In genomic region chr1:206770531-206771352, GRCh38 we compare ENCODE assay signal across 9 cellular contexts. TPM values are rescaled to one million over a fixed set of nuclear protein-coding genes. Genes with fewer than 3 reads are reported as not detected.
DNase-seq lines count a peak whose midpoint lies in the region; ATAC-seq and TF ChIP-seq lines count a peak whose summit lies in the region.
"Had no signal": no experiment of that assay in that cellular context is flagged by ENCODE, and none has a peak within 500 bp of the region (broad histone marks: within the 10 kb centered on the region; RNA-seq: fewer than 3 reads in every experiment).

A gene with protein sequence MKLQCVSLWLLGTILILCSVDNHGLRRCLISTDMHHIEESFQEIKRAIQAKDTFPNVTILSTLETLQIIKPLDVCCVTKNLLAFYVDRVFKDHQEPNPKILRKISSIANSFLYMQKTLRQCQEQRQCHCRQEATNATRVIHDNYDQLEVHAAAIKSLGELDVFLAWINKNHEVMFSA (plus strand): TSS chr1:206770773. CDS start chr1:206836663, 65,890 bp downstream.

- no peaks in the 10 kb centered on the region for H3K27me3 ChIP-seq in HUES48 (ENCODE audit: control insufficient read depth, insufficient read depth, low read length)
- no peaks in the 10 kb centered on the region for H3K27me3 ChIP-seq in adrenal gland

- H3K4me3 Mint-ChIP-seq in naive thymus-derived CD8-positive, alpha-beta T cell: peak within 1 kb of the TSS; percentile 4 to 78 (median 64)
- H3K4me3 Mint-ChIP-seq in mesothelial cell of epicardium: no peak within 1 kb of the TSS

- no peaks in the 10 kb centered on the region for H3K36me3 ChIP-seq in HUES48 (ENCODE audit: control insufficient read depth, insufficient read depth, low read length)
- no peaks in the 10 kb centered on the region for H3K36me3 ChIP-seq in adrenal gland (replicated peaks in 1 of 2)

- no peak for TF ChIP-seq CTCF in adrenal gland (IDR thresholded peaks at IDR 0.05)
- TF ChIP-seq CTCF in mesothelial cell of epicardium (IDR thresholded peaks at IDR 0.05; ENCODE audit: unreplicated experiment): no peak

- H3K4me1 ChIP-seq in HUES48 (ENCODE audit: control insufficient read depth, insufficient read depth, low read length) (peaks cover 21% of the 10 kb centered on the region), adrenal gland (replicated peaks in 1 of 2) (no peaks in the 10 kb centered on the region)

- peak within 1 kb of the TSS; percentile 22 for H3K27ac ChIP-seq in HUES48 (ENCODE audit: low read depth, low read length)
- H3K27ac ChIP-seq in adrenal gland: peak within 1 kb of the TSS; percentile 12 to 87 (median 57)

- intact Hi-C loops in adrenal gland (cut with DNase I): no loop called here

- H3K4me3 ChIP-seq in HUES48 (ENCODE audit: low read depth, low read length) (no peak within 1 kb of the TSS), adrenal gland (peak within 1 kb of the TSS in 1 of 4 donors; percentile 24)

- no peaks in the 10 kb centered on the region for H3K9me3 Mint-ChIP-seq in naive thymus-derived CD8-positive, alpha-beta T cell
- no peaks in the 10 kb centered on the region for H3K9me3 Mint-ChIP-seq in mesothelial cell of epicardium

- POLR2A ChIA-PET in naive thymus-derived CD8-positive, alpha-beta T cell (lab: Charles Lee): interaction anchor here (0.7 to 8.4 kb wide), 10 partner anchors 11 to 138 kb away, joined by 3 to 59 read pairs (median 6); no protein-coding TSS in a partner anchor

- ATAC-seq in naive thymus-derived CD8-positive, alpha-beta T cell: no peak
- ATAC-seq in HG02588 (IDR thresholded peaks at IDR 0.05; ENCODE audit: unreplicated experiment): no peak
- ATAC-seq in GM18858 (IDR thresholded peaks at IDR 0.05; ENCODE audit: unreplicated experiment): no peak
- ATAC-seq: Panc1 had no signal

- peak within 1 kb of the TSS in 8 of 10 donors; percentile 16 to 84 (median 58) for H3K27ac Mint-ChIP-seq in naive thymus-derived CD8-positive, alpha-beta T cell
- H3K27ac Mint-ChIP-seq in mesothelial cell of epicardium: no peak within 1 kb of the TSS

- TF ChIP-seq POLR2A in GM10847 (IDR thresholded peaks at IDR 0.05; ENCODE audit: extremely low read depth, insufficient read length) (peak; percentile 42), adrenal gland (IDR thresholded peaks at IDR 0.05) (peak in 1 of 2 donors; percentile 14)

- WGBS in adrenal gland, 4 donors: 62 to 76% (median 66%) methylated on average over 7 to 10 of the region's 10 CpGs

- H3K4me1 Mint-ChIP-seq in naive thymus-derived CD8-positive, alpha-beta T cell: peaks cover 40 to 87% (median 72%) of the 10 kb centered on the region in 4 donors
- peaks cover 21% of the 10 kb centered on the region for H3K4me1 Mint-ChIP-seq in mesothelial cell of epicardium

- no peaks in the 10 kb centered on the region for H3K36me3 Mint-ChIP-seq in naive thymus-derived CD8-positive, alpha-beta T cell
- H3K36me3 Mint-ChIP-seq in mesothelial cell of epicardium: no peaks in the 10 kb centered on the region

- H3K9ac ChIP-seq in HUES48 (ENCODE audit: low read depth, low read length): no peak within 1 kb of the TSS

- no peaks in the 10 kb centered on the region for H3K9me3 ChIP-seq in HUES48 (ENCODE audit: control insufficient read depth, insufficient read depth, low read length)
- no peaks in the 10 kb centered on the region for H3K9me3 ChIP-seq in adrenal gland (replicated peaks in 1 of 3)

- H3K27me3 Mint-ChIP-seq in naive thymus-derived CD8-positive, alpha-beta T cell: peaks cover 0 to 2% (median 0%) of the 10 kb centered on the region in 5 donors
- peaks cover 29% of the 10 kb centered on the region for H3K27me3 Mint-ChIP-seq in mesothelial cell of epicardium (ENCODE audit: low read depth)

- DNase-seq in adrenal gland (peak in 5 of 7 donors; percentile 17 to 50 (median 26)), mesothelial cell of epicardium (ENCODE audit: low spot score in 2 of 2, unreplicated experiment in 2 of 2) (no peak), NCI-H345 (lab: John Stamatoyannopoulos, UW) (no peak)
- DNase-seq in naive thymus-derived CD8-positive, alpha-beta T cell: no peak

RNA-seq across cellular contexts. Expression of the gene that starts here (rescaled TPM):
- total RNA-seq in adrenal gland: not detected
- not detected for polyA plus RNA-seq in adrenal gland
- not detected for total RNA-seq in naive thymus-derived CD8-positive, alpha-beta T cell
- not detected for polyA plus RNA-seq in naive thymus-derived CD8-positive, alpha-beta T cell
- total RNA-seq in mesothelial cell of epicardium: not detected in 3 replicates

Comparison
In these comparisons a context has a peak if more than half of its experiments do, and no peak if none do; other contexts are left out.
1. Peak in DNase-seq and H3K27ac ChIP-seq in adrenal gland; RNA of the gene not detected or under 1 TPM.